ENCODE assay signal across 2 cellular contexts in the genomic region with DNA sequence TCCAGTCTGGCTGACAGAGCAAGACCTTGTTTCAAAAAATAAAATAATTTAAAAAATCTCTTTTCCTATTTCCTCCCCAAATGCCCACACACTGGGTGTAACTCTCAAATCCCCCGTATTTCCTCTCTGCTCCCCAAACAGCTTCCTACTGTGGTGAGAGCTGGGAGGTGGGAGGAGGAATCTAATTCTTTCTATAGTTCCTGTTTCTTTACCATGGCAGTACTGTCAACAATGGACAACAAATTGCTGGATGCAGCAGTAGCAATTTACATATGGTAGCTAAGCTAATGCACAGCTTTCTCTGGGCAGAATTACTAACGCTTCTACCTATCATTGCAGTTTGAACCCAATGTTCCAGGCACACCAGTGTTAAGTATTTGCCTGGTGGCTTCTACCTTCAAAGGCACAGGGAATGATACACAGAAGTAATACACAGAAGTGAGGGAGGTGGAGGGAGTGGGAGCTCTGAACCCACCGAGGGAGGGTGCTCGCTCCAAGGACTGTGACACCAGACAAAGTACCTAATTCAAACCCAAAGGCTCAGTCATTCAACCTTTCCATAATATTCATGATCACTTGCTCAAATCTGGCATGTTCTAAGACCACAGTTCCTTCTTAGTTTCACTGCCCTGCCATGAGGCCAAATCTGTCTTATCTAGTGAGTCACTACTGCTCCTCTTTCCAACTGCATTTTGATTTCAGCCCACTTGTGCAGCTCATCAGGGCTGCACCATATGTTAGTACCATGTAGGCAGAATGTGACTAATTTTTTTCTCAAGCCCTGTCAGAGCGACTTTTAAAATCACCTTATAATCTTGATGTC.
TF ChIP-seq lines count a peak whose summit lies in the region.

No MANE protein-coding gene starts in this region.

TF ChIP-seq in HEK293, 187 proteins besides CTCF, POLR2A, EP300 and RAD21:
- TF ChIP-seq GFI1B (tag by site-specific recombination; IDR thresholded peaks at IDR 0.05), result peak; percentile 67
- no peak for TF ChIP-seq HOXC10 (CRISPR knock-in tag; IDR thresholded peaks at IDR 0.05)
- no peak for TF ChIP-seq ZNF677 (tag by site-specific recombination; IDR thresholded peaks at IDR 0.05)
- no peak for TF ChIP-seq ZNF184 (tag by site-specific recombination; IDR thresholded peaks at IDR 0.05)
- 0 out of 2 replicates have a peak, but pooled peaks have one; percentile 6 for TF ChIP-seq EGR2 (tag by site-specific recombination; IDR thresholded peaks at IDR 0.05; ENCODE audit: low read depth)
- peak; percentile 60 for TF ChIP-seq PRDM10 (tag by site-specific recombination; IDR thresholded peaks at IDR 0.05)
- TF ChIP-seq ZNF239 (tag by site-specific recombination; IDR thresholded peaks at IDR 0.05), result no peak
- no peak for TF ChIP-seq ZBTB11 (tag by site-specific recombination; conservative IDR thresholded peaks at IDR 0.05; ENCODE audit: low read depth)
- 0 out of 2 replicates have a peak, but pooled peaks have one; percentile 33 for TF ChIP-seq ZBTB17 (tag by site-specific recombination; IDR thresholded peaks at IDR 0.05)

TF ChIP-seq in K562, 482 proteins besides CTCF, POLR2A, EP300 and RAD21 (continues in another document):
- TF ChIP-seq, protein P1, sequence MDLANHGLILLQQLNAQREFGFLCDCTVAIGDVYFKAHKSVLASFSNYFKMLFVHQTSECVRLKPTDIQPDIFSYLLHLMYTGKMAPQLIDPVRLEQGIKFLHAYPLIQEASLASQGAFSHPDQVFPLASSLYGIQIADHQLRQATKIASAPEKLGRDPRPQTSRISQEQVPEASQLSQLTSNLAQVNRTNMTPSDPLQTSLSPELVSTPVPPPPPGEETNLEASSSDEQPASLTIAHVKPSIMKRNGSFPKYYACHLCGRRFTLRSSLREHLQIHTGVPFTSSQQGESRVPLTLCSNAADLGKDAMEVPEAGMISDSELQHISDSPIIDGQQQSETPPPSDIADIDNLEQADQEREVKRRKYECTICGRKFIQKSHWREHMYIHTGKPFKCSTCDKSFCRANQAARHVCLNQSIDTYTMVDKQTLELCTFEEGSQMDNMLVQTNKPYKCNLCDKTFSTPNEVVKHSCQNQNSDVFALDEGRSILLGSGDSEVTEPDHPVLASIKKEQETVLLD (IDR thresholded peaks at IDR 0.05), result no peak; the same call in 1 of the 2 replicates
- TF ChIP-seq, protein P2, sequence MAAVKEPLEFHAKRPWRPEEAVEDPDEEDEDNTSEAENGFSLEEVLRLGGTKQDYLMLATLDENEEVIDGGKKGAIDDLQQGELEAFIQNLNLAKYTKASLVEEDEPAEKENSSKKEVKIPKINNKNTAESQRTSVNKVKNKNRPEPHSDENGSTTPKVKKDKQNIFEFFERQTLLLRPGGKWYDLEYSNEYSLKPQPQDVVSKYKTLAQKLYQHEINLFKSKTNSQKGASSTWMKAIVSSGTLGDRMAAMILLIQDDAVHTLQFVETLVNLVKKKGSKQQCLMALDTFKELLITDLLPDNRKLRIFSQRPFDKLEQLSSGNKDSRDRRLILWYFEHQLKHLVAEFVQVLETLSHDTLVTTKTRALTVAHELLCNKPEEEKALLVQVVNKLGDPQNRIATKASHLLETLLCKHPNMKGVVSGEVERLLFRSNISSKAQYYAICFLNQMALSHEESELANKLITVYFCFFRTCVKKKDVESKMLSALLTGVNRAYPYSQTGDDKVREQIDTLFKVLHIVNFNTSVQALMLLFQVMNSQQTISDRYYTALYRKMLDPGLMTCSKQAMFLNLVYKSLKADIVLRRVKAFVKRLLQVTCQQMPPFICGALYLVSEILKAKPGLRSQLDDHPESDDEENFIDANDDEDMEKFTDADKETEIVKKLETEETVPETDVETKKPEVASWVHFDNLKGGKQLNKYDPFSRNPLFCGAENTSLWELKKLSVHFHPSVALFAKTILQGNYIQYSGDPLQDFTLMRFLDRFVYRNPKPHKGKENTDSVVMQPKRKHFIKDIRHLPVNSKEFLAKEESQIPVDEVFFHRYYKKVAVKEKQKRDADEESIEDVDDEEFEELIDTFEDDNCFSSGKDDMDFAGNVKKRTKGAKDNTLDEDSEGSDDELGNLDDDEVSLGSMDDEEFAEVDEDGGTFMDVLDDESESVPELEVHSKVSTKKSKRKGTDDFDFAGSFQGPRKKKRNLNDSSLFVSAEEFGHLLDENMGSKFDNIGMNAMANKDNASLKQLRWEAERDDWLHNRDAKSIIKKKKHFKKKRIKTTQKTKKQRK (IDR thresholded peaks at IDR 0.05; ENCODE audit: borderline replicate concordance, low read depth, low read length), result no peak
- no peak for TF ChIP-seq DDX20 (tag; IDR thresholded peaks at IDR 0.05; ENCODE audit: low read depth)
- TF ChIP-seq YBX1 (IDR thresholded peaks at IDR 0.05), result no peak
- no peak for TF ChIP-seq POLR2H (tag; IDR thresholded peaks at IDR 0.05; ENCODE audit: low read depth)
- TF ChIP-seq, protein P3, sequence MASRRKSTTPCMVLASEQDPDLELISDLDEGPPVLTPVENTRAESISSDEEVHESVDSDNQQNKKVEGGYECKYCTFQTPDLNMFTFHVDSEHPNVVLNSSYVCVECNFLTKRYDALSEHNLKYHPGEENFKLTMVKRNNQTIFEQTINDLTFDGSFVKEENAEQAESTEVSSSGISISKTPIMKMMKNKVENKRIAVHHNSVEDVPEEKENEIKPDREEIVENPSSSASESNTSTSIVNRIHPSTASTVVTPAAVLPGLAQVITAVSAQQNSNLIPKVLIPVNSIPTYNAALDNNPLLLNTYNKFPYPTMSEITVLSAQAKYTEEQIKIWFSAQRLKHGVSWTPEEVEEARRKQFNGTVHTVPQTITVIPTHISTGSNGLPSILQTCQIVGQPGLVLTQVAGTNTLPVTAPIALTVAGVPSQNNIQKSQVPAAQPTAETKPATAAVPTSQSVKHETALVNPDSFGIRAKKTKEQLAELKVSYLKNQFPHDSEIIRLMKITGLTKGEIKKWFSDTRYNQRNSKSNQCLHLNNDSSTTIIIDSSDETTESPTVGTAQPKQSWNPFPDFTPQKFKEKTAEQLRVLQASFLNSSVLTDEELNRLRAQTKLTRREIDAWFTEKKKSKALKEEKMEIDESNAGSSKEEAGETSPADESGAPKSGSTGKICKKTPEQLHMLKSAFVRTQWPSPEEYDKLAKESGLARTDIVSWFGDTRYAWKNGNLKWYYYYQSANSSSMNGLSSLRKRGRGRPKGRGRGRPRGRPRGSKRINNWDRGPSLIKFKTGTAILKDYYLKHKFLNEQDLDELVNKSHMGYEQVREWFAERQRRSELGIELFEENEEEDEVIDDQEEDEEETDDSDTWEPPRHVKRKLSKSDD (conservative IDR thresholded peaks at IDR 0.05; ENCODE audit: low read length), result no peak
- 0 out of 4 replicates have a peak, but pooled peaks of 1 of the 2 experiments have one; percentile 14 for TF ChIP-seq NRF1 (conservative IDR thresholded peaks at IDR 0.05 in 1 of 2, IDR thresholded peaks at IDR 0.05 in 1 of 2)
- TF ChIP-seq, protein P4, sequence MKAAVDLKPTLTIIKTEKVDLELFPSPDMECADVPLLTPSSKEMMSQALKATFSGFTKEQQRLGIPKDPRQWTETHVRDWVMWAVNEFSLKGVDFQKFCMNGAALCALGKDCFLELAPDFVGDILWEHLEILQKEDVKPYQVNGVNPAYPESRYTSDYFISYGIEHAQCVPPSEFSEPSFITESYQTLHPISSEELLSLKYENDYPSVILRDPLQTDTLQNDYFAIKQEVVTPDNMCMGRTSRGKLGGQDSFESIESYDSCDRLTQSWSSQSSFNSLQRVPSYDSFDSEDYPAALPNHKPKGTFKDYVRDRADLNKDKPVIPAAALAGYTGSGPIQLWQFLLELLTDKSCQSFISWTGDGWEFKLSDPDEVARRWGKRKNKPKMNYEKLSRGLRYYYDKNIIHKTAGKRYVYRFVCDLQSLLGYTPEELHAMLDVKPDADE (conservative IDR thresholded peaks at IDR 0.05; ENCODE audit: control insufficient read depth, low read depth, low read length), result no peak
- TF ChIP-seq, protein P5, sequence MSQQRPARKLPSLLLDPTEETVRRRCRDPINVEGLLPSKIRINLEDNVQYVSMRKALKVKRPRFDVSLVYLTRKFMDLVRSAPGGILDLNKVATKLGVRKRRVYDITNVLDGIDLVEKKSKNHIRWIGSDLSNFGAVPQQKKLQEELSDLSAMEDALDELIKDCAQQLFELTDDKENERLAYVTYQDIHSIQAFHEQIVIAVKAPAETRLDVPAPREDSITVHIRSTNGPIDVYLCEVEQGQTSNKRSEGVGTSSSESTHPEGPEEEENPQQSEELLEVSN (IDR thresholded peaks at IDR 0.05; ENCODE audit: borderline replicate concordance in 1 of 2, extremely low read depth in 1 of 2, insufficient read depth in 1 of 2, insufficient read length in 1 of 2, low read depth in 1 of 2, low read length in 1 of 2, poor library complexity in 1 of 2, severe bottlenecking in 1 of 2), result no peak
- TF ChIP-seq FOXJ3 (CRISPR knock-in tag; IDR thresholded peaks at IDR 0.05), result peak; percentile 84
- TF ChIP-seq, protein P6, sequence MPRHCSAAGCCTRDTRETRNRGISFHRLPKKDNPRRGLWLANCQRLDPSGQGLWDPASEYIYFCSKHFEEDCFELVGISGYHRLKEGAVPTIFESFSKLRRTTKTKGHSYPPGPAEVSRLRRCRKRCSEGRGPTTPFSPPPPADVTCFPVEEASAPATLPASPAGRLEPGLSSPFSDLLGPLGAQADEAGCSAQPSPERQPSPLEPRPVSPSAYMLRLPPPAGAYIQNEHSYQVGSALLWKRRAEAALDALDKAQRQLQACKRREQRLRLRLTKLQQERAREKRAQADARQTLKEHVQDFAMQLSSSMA (CRISPR knock-in tag; IDR thresholded peaks at IDR 0.05), result no peak
- TF ChIP-seq ARID1B (IDR thresholded peaks at IDR 0.05), result peak; percentile 53; the same call in 1 of the 2 replicates
- no peak for TF ChIP-seq ZNF707 (CRISPR knock-in tag; conservative IDR thresholded peaks at IDR 0.05)
- no peak for TF ChIP-seq CTCFL (IDR thresholded peaks at IDR 0.05; ENCODE audit: borderline replicate concordance, insufficient read depth, low read depth, low read length, poor library complexity, severe bottlenecking)
- TF ChIP-seq HMGN3 (IDR thresholded peaks at IDR 0.05; ENCODE audit: borderline replicate concordance, extremely low read depth, insufficient read length, low read depth, low read length), result no peak
- TF ChIP-seq NFE2 (IDR thresholded peaks at IDR 0.05; ENCODE audit: low read depth), result no peak
- TF ChIP-seq SAP30 (IDR thresholded peaks at IDR 0.05; ENCODE audit: borderline replicate concordance, insufficient read depth, low read depth, low read length, poor library complexity, severe bottlenecking), result no peak
- no peak for TF ChIP-seq POLR2B (IDR thresholded peaks at IDR 0.05; ENCODE audit: low read depth, partially characterized antibody)
- peak; percentile 24; the same call in 1 of the 2 replicates for TF ChIP-seq EGR1 (conservative IDR thresholded peaks at IDR 0.05)
- no peak for TF ChIP-seq SIN3B (IDR thresholded peaks at IDR 0.05; ENCODE audit: low read depth)
- TF ChIP-seq NCOA1 (IDR thresholded peaks at IDR 0.05; ENCODE audit: low read depth), result no peak
- no peak for TF ChIP-seq NR2F6 (CRISPR knock-in tag; IDR thresholded peaks at IDR 0.05)
- TF ChIP-seq SETDB1 (IDR thresholded peaks at IDR 0.05; ENCODE audit: low read length), result no peak
- TF ChIP-seq MAZ (CRISPR knock-in tag; conservative IDR thresholded peaks at IDR 0.05 in 1 of 2, IDR thresholded peaks at IDR 0.05 in 1 of 2), result no peak
- TF ChIP-seq HMG20A (CRISPR knock-in tag; conservative IDR thresholded peaks at IDR 0.05), result no peak
- TF ChIP-seq, protein P7, sequence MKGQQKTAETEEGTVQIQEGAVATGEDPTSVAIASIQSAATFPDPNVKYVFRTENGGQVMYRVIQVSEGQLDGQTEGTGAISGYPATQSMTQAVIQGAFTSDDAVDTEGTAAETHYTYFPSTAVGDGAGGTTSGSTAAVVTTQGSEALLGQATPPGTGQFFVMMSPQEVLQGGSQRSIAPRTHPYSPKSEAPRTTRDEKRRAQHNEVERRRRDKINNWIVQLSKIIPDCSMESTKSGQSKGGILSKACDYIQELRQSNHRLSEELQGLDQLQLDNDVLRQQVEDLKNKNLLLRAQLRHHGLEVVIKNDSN (CRISPR knock-in tag; IDR thresholded peaks at IDR 0.05), result no peak
- no peak for TF ChIP-seq ZBTB1 (CRISPR knock-in tag; IDR thresholded peaks at IDR 0.05; ENCODE audit: borderline replicate concordance, low read depth)
- TF ChIP-seq ZBTB17 (CRISPR knock-in tag; IDR thresholded peaks at IDR 0.05), result no peak
- no peak for TF ChIP-seq HLTF (IDR thresholded peaks at IDR 0.05)
- no peak for TF ChIP-seq ZNF77 (CRISPR knock-in tag; IDR thresholded peaks at IDR 0.05)
- TF ChIP-seq ARNT (IDR thresholded peaks at IDR 0.05), result no peak
- TF ChIP-seq E2F8 (IDR thresholded peaks at IDR 0.05; ENCODE audit: low read depth, partially characterized antibody), result no peak
- TF ChIP-seq, protein P8, sequence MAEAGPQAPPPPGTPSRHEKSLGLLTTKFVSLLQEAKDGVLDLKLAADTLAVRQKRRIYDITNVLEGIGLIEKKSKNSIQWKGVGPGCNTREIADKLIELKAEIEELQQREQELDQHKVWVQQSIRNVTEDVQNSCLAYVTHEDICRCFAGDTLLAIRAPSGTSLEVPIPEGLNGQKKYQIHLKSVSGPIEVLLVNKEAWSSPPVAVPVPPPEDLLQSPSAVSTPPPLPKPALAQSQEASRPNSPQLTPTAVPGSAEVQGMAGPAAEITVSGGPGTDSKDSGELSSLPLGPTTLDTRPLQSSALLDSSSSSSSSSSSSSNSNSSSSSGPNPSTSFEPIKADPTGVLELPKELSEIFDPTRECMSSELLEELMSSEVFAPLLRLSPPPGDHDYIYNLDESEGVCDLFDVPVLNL (CRISPR knock-in tag; IDR thresholded peaks at IDR 0.05; ENCODE audit: low read depth), result no peak
